ENCODE assay signal across 8 cellular contexts in the genomic region with DNA sequence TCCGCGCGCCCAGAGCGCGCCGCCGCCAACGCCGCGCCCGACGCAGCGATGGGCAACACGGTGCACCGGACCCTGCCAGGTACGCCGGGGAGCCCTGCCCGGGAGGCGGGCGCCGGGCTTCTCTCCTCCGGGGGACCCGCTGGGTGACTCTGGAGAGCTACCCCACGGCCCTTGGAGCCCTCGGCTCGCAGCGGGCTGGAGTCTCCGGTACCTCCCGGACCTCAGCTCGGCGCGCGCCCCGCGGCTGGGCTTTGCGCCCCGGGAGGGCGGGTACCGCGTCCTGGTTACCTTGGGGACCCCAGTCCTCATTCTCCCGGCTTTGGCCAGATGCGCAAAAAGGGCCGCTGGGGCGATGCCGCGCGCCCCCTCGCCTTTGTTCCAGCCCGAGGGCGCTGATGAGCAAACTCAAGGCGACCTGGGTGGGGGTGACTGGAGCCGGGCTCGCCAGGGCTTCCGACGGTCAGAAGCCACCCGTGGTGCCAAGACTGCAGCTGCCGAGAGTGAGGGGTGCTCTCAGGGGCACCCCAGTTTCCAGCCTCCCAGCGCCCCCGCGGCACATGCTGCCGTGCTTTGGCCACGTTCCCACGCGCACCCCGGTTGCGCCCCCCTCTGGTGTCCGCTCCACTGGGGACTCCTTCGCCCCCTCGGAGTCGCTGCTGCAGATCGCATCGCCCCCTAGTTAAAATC. TPM values are rescaled to one million over a fixed set of nuclear protein-coding genes. Genes with fewer than 3 reads are reported as not detected.
DNase-seq lines count a peak whose midpoint lies in the region; ATAC-seq and TF ChIP-seq lines count a peak whose summit lies in the region.

No MANE protein-coding gene starts in this region.

- no peaks in the 10 kb centered on the region for H3K36me3 ChIP-seq in endocrine pancreas (ENCODE audit: control insufficient read depth, insufficient read depth, low read length)

- H3K4me3 Mint-ChIP-seq in natural killer cell: peak overlapping the region; percentile 56

- DNase-seq in NCI-H345 (lab: John Stamatoyannopoulos, UW) (peak; percentile 53), NCI-H345 treated with DMSO at 0.1 percent for 48 hours (lab: John Stamatoyannopoulos, UW; ENCODE audit: unreplicated experiment) (no peak), NCI-H69 (lab: John Stamatoyannopoulos, UW) (peak; percentile 82), natural killer cell (no peak), hippocampal formation (lab: John Stamatoyannopoulos, UW) (no peak), NCI-H1930 (lab: John Stamatoyannopoulos, UW) (no peak)
- DNase-seq in stimulated activated naive CD4-positive, alpha-beta T cell (lab: John Stamatoyannopoulos, UW): no peak

- H3K36me3 Mint-ChIP-seq in natural killer cell: no peaks in the 10 kb centered on the region

- peaks cover 0 to 14% of the 10 kb centered on the region in 2 donors for H3K27me3 Mint-ChIP-seq in natural killer cell (ENCODE audit: low read depth in 2 of 2)

- ATAC-seq in natural killer cell: peak in 1 of 3 donors; percentile 14

- H3K27ac Mint-ChIP-seq in natural killer cell: no peak overlapping the region

- intact Hi-C loops in natural killer cell (cut with micrococcal nuclease): no loop called here

- H3K4me3 ChIP-seq in endocrine pancreas (ENCODE audit: control insufficient read depth, insufficient read depth, low read length): no peak overlapping the region

- H3K4me1 Mint-ChIP-seq in natural killer cell: peaks cover 7 to 11% of the 10 kb centered on the region in 2 donors

- TF ChIP-seq CTCF in natural killer cell (IDR thresholded peaks at IDR 0.05): no peak

- H3K4me1 ChIP-seq in endocrine pancreas (ENCODE audit: control insufficient read depth, insufficient read depth, low read length): no peaks in the 10 kb centered on the region

- H3K9me3 ChIP-seq in endocrine pancreas (ENCODE audit: control insufficient read depth, low read length): no peaks in the 10 kb centered on the region

- no peaks in the 10 kb centered on the region for H3K9me3 Mint-ChIP-seq in natural killer cell

- peaks cover 2% of the 10 kb centered on the region for H3K27me3 ChIP-seq in endocrine pancreas (ENCODE audit: control insufficient read depth, insufficient read depth, low read length)

- H3K9ac ChIP-seq in endocrine pancreas (ENCODE audit: control insufficient read depth, insufficient read depth, low read length): peak overlapping the region; percentile 26

RNA-seq across cellular contexts. Expression of a gene that starts 0.4 kb away (rescaled TPM):
- under 1 TPM; 0.28 to 0.54 (median 0.45) TPM for total RNA-seq in natural killer cell

Comparison
In these comparisons a context has a peak if more than half of its experiments do, and no peak if none do; other contexts are left out.
1. DNase-seq: peak in NCI-H345 (single experiment) and NCI-H69 (single experiment); none in NCI-H345 treated with DMSO at 0.1 percent for 48 hours (single experiment), natural killer cell (single experiment), stimulated activated naive CD4-positive, alpha-beta T cell (0 of 6), hippocampal formation (0 of 2) and NCI-H1930 (0 of 2).